9 cellular contexts compared by ENCODE assay signal in genomic region chr14:60736494-60736893, GRCh38. TPM values are rescaled to one million over a fixed set of nuclear protein-coding genes. Genes with fewer than 3 reads are reported as not detected.
DNase-seq lines count a peak whose midpoint lies in the region; ATAC-seq and TF ChIP-seq lines count a peak whose summit lies in the region.
"Had no signal": no experiment of that assay in that cellular context is flagged by ENCODE, and none has a peak within 500 bp of the region (broad histone marks: within the 10 kb centered on the region; RNA-seq: fewer than 3 reads in every experiment).

No MANE protein-coding gene starts in this region.

- H3K4me1 ChIP-seq in BE2C (no peaks in the 10 kb centered on the region), HUES48 (ENCODE audit: control insufficient read depth, insufficient read depth, low read length) (peaks cover 5% of the 10 kb centered on the region; the same call in 1 of the 2 replicates), mucosa of stomach (ENCODE audit: control insufficient read depth, insufficient read depth, low read length) (peaks cover 4% of the 10 kb centered on the region), neuronal stem cell (ENCODE audit: control insufficient read depth in 2 of 2, insufficient read depth in 1 of 2, low read depth in 1 of 2, low read length in 2 of 2) (no peaks in the 10 kb centered on the region)

- no peak overlapping the region for H2BK12ac ChIP-seq in neuronal stem cell (ENCODE audit: low read length)

- H2BK5ac ChIP-seq in neuronal stem cell (ENCODE audit: low read length), result no peak overlapping the region

- no CpG with 5 or more reads among the region's 4 CpGs for WGBS in neuronal stem cell (ENCODE audit: extremely low coverage in 2 of 2, insufficient read length in 2 of 2, insufficient replicate concordance in 1 of 2), 2 donors

- TF ChIP-seq CTCF in BE2C (IDR thresholded peaks at IDR 0.05; ENCODE audit: low read depth, low read length) (no peak), brain microvascular endothelial cell (IDR thresholded peaks at IDR 0.05; ENCODE audit: low read depth, low read length, missing control alignments) (no peak)

- H3K4me1 Mint-ChIP-seq in natural killer cell treated with Interleukin-12 subunit alpha and Interleukin-12 subunit beta and Interleukin-15 and Interleukin-18, amount 100 ng/mL, for 72 hours (ENCODE audit: low read depth in 2 of 2), result peaks cover 30 to 32% of the 10 kb centered on the region in 2 donors

- no peak overlapping the region for H4K8ac ChIP-seq in neuronal stem cell (ENCODE audit: low read depth, low read length)

- H3K23ac ChIP-seq in neuronal stem cell (ENCODE audit: low read depth, low read length, poor library complexity), result no peak overlapping the region

- H2BK120ac ChIP-seq in neuronal stem cell (ENCODE audit: low read depth, low read length), result no peak overlapping the region

- H3K4me3 ChIP-seq in BE2C (ENCODE audit: low read depth, low read length) (peak overlapping the region; percentile 99), HUES48 (ENCODE audit: low read depth, low read length) (peak overlapping the region; percentile 97), brain microvascular endothelial cell (ENCODE audit: low read depth, low read length) (peak overlapping the region; percentile 82), mucosa of stomach (ENCODE audit: low read length) (no peak overlapping the region), neuronal stem cell (ENCODE audit: low read length in 2 of 2) (peak overlapping the region in 1 of 2 donors; percentile 69)

- no peak overlapping the region for H3K4me3 Mint-ChIP-seq in natural killer cell treated with Interleukin-12 subunit alpha and Interleukin-12 subunit beta and Interleukin-15 and Interleukin-18, amount 100 ng/mL, for 72 hours

- H3K36me3 ChIP-seq in BE2C (no peaks in the 10 kb centered on the region), HUES48 (ENCODE audit: control insufficient read depth, insufficient read depth, low read length) (no peaks in the 10 kb centered on the region), brain microvascular endothelial cell (replicated peaks) (no peaks in the 10 kb centered on the region), mucosa of stomach (ENCODE audit: control insufficient read depth, insufficient read depth, low read length) (no peaks in the 10 kb centered on the region), neuronal stem cell (replicated peaks in 1 of 2; ENCODE audit: control insufficient read depth in 2 of 2, insufficient read depth in 2 of 2, low read length in 2 of 2) (no peaks in the 10 kb centered on the region)

- peaks cover 5% of the 10 kb centered on the region for H3K36me3 Mint-ChIP-seq in natural killer cell treated with Interleukin-12 subunit alpha and Interleukin-12 subunit beta and Interleukin-15 and Interleukin-18, amount 100 ng/mL, for 72 hours

- H3K27me3 ChIP-seq in BE2C (0 out of 2 replicates have a peak, but pooled peaks cover 3% of the 10 kb centered on the region), HUES48 (ENCODE audit: control insufficient read depth, insufficient read depth, low read length) (no peaks in the 10 kb centered on the region), brain microvascular endothelial cell (replicated peaks) (no peaks in the 10 kb centered on the region), mucosa of stomach (ENCODE audit: control insufficient read depth, insufficient read depth, low read length) (no peaks in the 10 kb centered on the region), neuronal stem cell (ENCODE audit: control insufficient read depth in 3 of 3, insufficient read depth in 3 of 3, low read depth in 1 of 3, low read length in 3 of 3) (no peaks in the 10 kb centered on the region)

- no peak overlapping the region for H2AFZ ChIP-seq in neuronal stem cell (ENCODE audit: low read length)

- in situ Hi-C loops in brain microvascular endothelial cell (cut with HindIII; ENCODE audit: low pct_ligation_motif_present, low sequenced_read_pairs), result no loop called here

- DNase-seq in BE2C, result no peak
- DNase-seq in brain microvascular endothelial cell, result peak; percentile 52
- DNase-seq in neuronal stem cell (ENCODE audit: low spot score), result no peak
- DNase-seq in natural killer cell treated with Interleukin-12 subunit alpha and Interleukin-12 subunit beta and Interleukin-15 and Interleukin-18, amount 100 ng/mL, for 72 hours (ENCODE audit: low spot score), result no peak
- DNase-seq in effector CD4-positive, alpha-beta T cell, result no peak
- no peak for DNase-seq in activated CD8-positive, alpha-beta memory T cell treated with anti-CD3 and anti-CD28 coated beads, Interleukin-2, amount 50 U/mL, for 48 hours
- DNase-seq: activated gamma-delta T cell had no signal

- H3K27ac Mint-ChIP-seq in natural killer cell treated with Interleukin-12 subunit alpha and Interleukin-12 subunit beta and Interleukin-15 and Interleukin-18, amount 100 ng/mL, for 72 hours, result no peak overlapping the region

- no peak overlapping the region for H3K18ac ChIP-seq in neuronal stem cell (ENCODE audit: low read length)

- H3K4ac ChIP-seq in neuronal stem cell (ENCODE audit: low read length), result no peak overlapping the region

- no peak overlapping the region for H3K14ac ChIP-seq in neuronal stem cell (ENCODE audit: low read length)

- H3K9ac ChIP-seq in HUES48 (ENCODE audit: low read depth, low read length) (no peak overlapping the region), mucosa of stomach (ENCODE audit: low read length) (peak overlapping the region; percentile 17), neuronal stem cell (ENCODE audit: low read depth, low read length, poor library complexity) (no peak overlapping the region)

- no peak overlapping the region for H3K4me2 ChIP-seq in neuronal stem cell (ENCODE audit: insufficient read depth, low read length, poor library complexity, severe bottlenecking)

- ATAC-seq in natural killer cell treated with Interleukin-12 subunit alpha and Interleukin-12 subunit beta and Interleukin-15 and Interleukin-18, amount 100 ng/mL, for 72 hours, result no peak

- H3K9me3 ChIP-seq in BE2C (no peaks in the 10 kb centered on the region), HUES48 (ENCODE audit: control insufficient read depth, insufficient read depth, low read length) (no peaks in the 10 kb centered on the region), mucosa of stomach (ENCODE audit: control insufficient read depth, low read length) (no peaks in the 10 kb centered on the region), neuronal stem cell (replicated peaks in 1 of 2; ENCODE audit: control insufficient read depth in 2 of 2, insufficient read depth in 1 of 2, low read depth in 1 of 2, low read length in 2 of 2) (no peaks in the 10 kb centered on the region)

- H4K91ac ChIP-seq in neuronal stem cell (ENCODE audit: low read depth, low read length, poor library complexity), result no peak overlapping the region

- H3K9me3 Mint-ChIP-seq in natural killer cell treated with Interleukin-12 subunit alpha and Interleukin-12 subunit beta and Interleukin-15 and Interleukin-18, amount 100 ng/mL, for 72 hours, result no peaks in the 10 kb centered on the region

- no peaks in the 10 kb centered on the region for H3K79me1 ChIP-seq in neuronal stem cell (ENCODE audit: low read depth, low read length)

- H2BK15ac ChIP-seq in neuronal stem cell (ENCODE audit: low read length), result no peak overlapping the region

- no peak overlapping the region for H3K27ac ChIP-seq in HUES48 (ENCODE audit: low read depth, low read length)
- peak overlapping the region; percentile 7 for H3K27ac ChIP-seq in brain microvascular endothelial cell
- no peak overlapping the region for H3K27ac ChIP-seq in neuronal stem cell (replicated peaks; ENCODE audit: low read length)

- H2AK5ac ChIP-seq in neuronal stem cell (ENCODE audit: low read depth, low read length), result no peak overlapping the region

- H3K27me3 Mint-ChIP-seq in natural killer cell treated with Interleukin-12 subunit alpha and Interleukin-12 subunit beta and Interleukin-15 and Interleukin-18, amount 100 ng/mL, for 72 hours, result no peaks in the 10 kb centered on the region

RNA-seq across cellular contexts. Expression of gene MNAT1, which starts 1.9 kb away (rescaled TPM):
- polyA plus RNA-seq in BE2C (2012; ENCODE audit: insufficient read depth, insufficient read length, low read depth), result 46.3 TPM
- 51.7 TPM for polyA plus RNA-seq in neuronal stem cell (2013, experiment 1 of 2)
- 51.9 TPM for polyA plus RNA-seq in neuronal stem cell (2013, experiment 2 of 2)
- 10 to 100 TPM; 48.2 to 52.4 TPM for total RNA-seq in natural killer cell treated with Interleukin-12 subunit alpha and Interleukin-12 subunit beta and Interleukin-15 and Interleukin-18, amount 100 ng/mL, for 72 hours

RNA-seq across cellular contexts. Expression of gene SIX4, which starts 12.3 kb away (rescaled TPM):
- 0.14 TPM for polyA plus RNA-seq in BE2C (2012; ENCODE audit: insufficient read depth, insufficient read length, low read depth)
- 8.6 TPM for polyA plus RNA-seq in neuronal stem cell (2013, experiment 1 of 2)
- polyA plus RNA-seq in neuronal stem cell (2013, experiment 2 of 2), result 9.3 TPM
- under 1 TPM in 1 of 2 donors, not detected in 1; 0.10 TPM for total RNA-seq in natural killer cell treated with Interleukin-12 subunit alpha and Interleukin-12 subunit beta and Interleukin-15 and Interleukin-18, amount 100 ng/mL, for 72 hours
